In genomic region chr6:17469006-17469972, GRCh38 we compare ENCODE assay signal across 1 cellular context.
TF ChIP-seq lines count a peak whose summit lies in the region.

No MANE protein-coding gene starts in this region.

TF ChIP-seq in HepG2, 621 proteins besides CTCF, POLR2A, EP300 and RAD21 (continued from another document):
- TF ChIP-seq, protein P1, sequence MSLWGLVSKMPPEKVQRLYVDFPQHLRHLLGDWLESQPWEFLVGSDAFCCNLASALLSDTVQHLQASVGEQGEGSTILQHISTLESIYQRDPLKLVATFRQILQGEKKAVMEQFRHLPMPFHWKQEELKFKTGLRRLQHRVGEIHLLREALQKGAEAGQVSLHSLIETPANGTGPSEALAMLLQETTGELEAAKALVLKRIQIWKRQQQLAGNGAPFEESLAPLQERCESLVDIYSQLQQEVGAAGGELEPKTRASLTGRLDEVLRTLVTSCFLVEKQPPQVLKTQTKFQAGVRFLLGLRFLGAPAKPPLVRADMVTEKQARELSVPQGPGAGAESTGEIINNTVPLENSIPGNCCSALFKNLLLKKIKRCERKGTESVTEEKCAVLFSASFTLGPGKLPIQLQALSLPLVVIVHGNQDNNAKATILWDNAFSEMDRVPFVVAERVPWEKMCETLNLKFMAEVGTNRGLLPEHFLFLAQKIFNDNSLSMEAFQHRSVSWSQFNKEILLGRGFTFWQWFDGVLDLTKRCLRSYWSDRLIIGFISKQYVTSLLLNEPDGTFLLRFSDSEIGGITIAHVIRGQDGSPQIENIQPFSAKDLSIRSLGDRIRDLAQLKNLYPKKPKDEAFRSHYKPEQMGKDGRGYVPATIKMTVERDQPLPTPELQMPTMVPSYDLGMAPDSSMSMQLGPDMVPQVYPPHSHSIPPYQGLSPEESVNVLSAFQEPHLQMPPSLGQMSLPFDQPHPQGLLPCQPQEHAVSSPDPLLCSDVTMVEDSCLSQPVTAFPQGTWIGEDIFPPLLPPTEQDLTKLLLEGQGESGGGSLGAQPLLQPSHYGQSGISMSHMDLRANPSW (CRISPR knock-in tag; IDR thresholded peaks at IDR 0.05; ENCODE audit: borderline replicate concordance), result no peak
- no peak for TF ChIP-seq PHB2 (IDR thresholded peaks at IDR 0.05; ENCODE audit: partially characterized antibody)
